In genomic region chr11:70352074-70352473, GRCh38 we compare ENCODE assay signal across 20 cellular contexts. TPM values are rescaled to one million over a fixed set of nuclear protein-coding genes. Genes with fewer than 3 reads are reported as not detected.
DNase-seq lines count a peak whose midpoint lies in the region; ATAC-seq and TF ChIP-seq lines count a peak whose summit lies in the region.
"Had no signal": no experiment of that assay in that cellular context is flagged by ENCODE, and none has a peak within 500 bp of the region (broad histone marks: within the 10 kb centered on the region; RNA-seq: fewer than 3 reads in every experiment).

No MANE protein-coding gene starts in this region.

- intact Hi-C loops in left ventricle myocardium superior (cut with micrococcal nuclease) (no loop called here), heart left ventricle (cut with DNase I) (no loop called here), ascending aorta (cut with DNase I) (no loop called here)

- no peak for TF ChIP-seq POLR2A in heart left ventricle (IDR thresholded peaks at IDR 0.05)

- DNase-seq in left ventricle myocardium superior (no peak), heart left ventricle (no peak), ascending aorta (ENCODE audit: low spot score in 2 of 2) (no peak), myocyte (ENCODE audit: low read depth) (peak; percentile 30), ecto neural progenitor cell (ENCODE audit: low spot score) (no peak), activated T-cell treated with anti-CD3 and anti-CD28 coated beads for 4 hours (no peak)
- DNase-seq: 8988T, DMS53, GDM1, IMR-90, NCI-H1694, NCI-H2081 treated with DMSO at 0.1 percent for 48 hours, NCI-H2171 treated with DMSO at 0.1 percent for 48 hours, NCI-H526, PC-3, Right ventricle myocardium superior, SK-N-SH had no signal

- H3K4me3 ChIP-seq in heart left ventricle: no peak overlapping the region
- H3K4me3 ChIP-seq in ascending aorta: no peak overlapping the region

- no peak for TF ChIP-seq CTCF in heart left ventricle (IDR thresholded peaks at IDR 0.05)
- no peak for TF ChIP-seq CTCF in ascending aorta (IDR thresholded peaks at IDR 0.05)

- H3K9me3 ChIP-seq in heart left ventricle (no peaks in the 10 kb centered on the region), ascending aorta (no peaks in the 10 kb centered on the region)
- H3K9me3 ChIP-seq: SK-N-SH had no signal

- H3K27ac ChIP-seq in heart left ventricle: no peak overlapping the region
- H3K27ac ChIP-seq in ascending aorta: peak overlapping the region; percentile 5 to 9
- H3K27ac ChIP-seq: C4-2B had no signal

- H3K36me3 ChIP-seq in heart left ventricle (peaks cover 2 to 93% (median 84%) of the 10 kb centered on the region in 9 donors), ascending aorta (peaks cover 54 to 61% of the 10 kb centered on the region in 2 donors)

- WGBS in heart left ventricle, 4 donors: 46 to 58% (median 51%) methylated on average over 1 of the region's 1 CpG

- peak; percentile 38 for ATAC-seq in left ventricle myocardium superior
- no peak for ATAC-seq in heart left ventricle
- no peak for ATAC-seq in HG03354 (IDR thresholded peaks at IDR 0.05; ENCODE audit: poor library complexity, severe bottlenecking, unreplicated experiment)
- no peak for ATAC-seq in HG03095 (IDR thresholded peaks at IDR 0.05; ENCODE audit: unreplicated experiment)
- ATAC-seq: PC-3 had no signal

- H3K4me1 ChIP-seq in heart left ventricle: no peaks in the 10 kb centered on the region
- no peaks in the 10 kb centered on the region for H3K4me1 ChIP-seq in ascending aorta

- H3K27me3 ChIP-seq in heart left ventricle (no peaks in the 10 kb centered on the region), ascending aorta (no peaks in the 10 kb centered on the region)

RNA-seq across cellular contexts. Expression of gene CTTN, which starts 46.3 kb away (rescaled TPM):
- total RNA-seq in left ventricle myocardium superior: 169 TPM
- 100 to 1,000 TPM; 109 to 186 (median 143) TPM for total RNA-seq in heart left ventricle
- 100 to 1,000 TPM in 1 of 2 donors, 10 to 100 TPM in 1; 77.3 to 100 TPM for polyA plus RNA-seq in heart left ventricle
- total RNA-seq in ascending aorta: 166 TPM
- total RNA-seq in myocyte: 197 and 201 TPM in 2 replicates
- 226 TPM for polyA plus RNA-seq in myocyte (2012)

Comparison
In these comparisons a context has a peak if more than half of its experiments do, and no peak if none do; other contexts are left out.
1. H3K27ac ChIP-seq: peak in ascending aorta (2 of 2); none in heart left ventricle (0 of 12).